12 cellular contexts compared by ENCODE assay signal in the genomic region with DNA sequence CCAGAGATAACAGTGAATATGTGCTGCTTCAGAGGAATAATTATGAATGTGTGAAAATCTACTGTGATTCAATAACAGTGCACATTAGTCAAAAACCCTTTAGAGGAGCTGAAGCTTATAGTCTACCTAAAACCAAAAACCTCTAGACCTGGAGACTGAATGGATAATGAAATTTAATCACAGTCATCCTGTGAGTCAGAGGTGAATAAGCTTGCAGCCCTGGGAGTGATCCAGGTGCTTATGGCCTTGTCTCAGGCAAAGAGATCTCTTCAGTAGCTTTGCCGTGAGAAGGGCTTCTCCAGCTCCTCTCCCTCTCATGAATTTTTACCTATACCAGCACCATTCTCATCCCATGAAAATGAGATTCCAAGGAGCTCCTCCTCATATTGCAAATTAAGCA.
DNase-seq lines count a peak whose midpoint lies in the region; ATAC-seq, FAIRE-seq and TF ChIP-seq lines count a peak whose summit lies in the region.
"Had no signal": no experiment of that assay in that cellular context is flagged by ENCODE, and none has a peak within 500 bp of the region (broad histone marks: within the 10 kb centered on the region; RNA-seq: fewer than 3 reads in every experiment).

No MANE protein-coding gene starts in this region.

- no peaks in the 10 kb centered on the region for H3K27me3 ChIP-seq in GM23248 (replicated peaks; ENCODE audit: insufficient read depth)
- no peaks in the 10 kb centered on the region for H3K27me3 ChIP-seq in astrocyte (ENCODE audit: insufficient read depth, low read length)
- no peaks in the 10 kb centered on the region for H3K27me3 ChIP-seq in endodermal cell (ENCODE audit: control insufficient read depth, insufficient read depth, low read length, poor library complexity, severe bottlenecking)

- H3K27ac ChIP-seq in GM23248 (peak overlapping the region; percentile 23), astrocyte (ENCODE audit: low read depth, low read length) (peak overlapping the region; percentile 44), endodermal cell (ENCODE audit: low read depth, low read length) (no peak overlapping the region)
- H3K27ac ChIP-seq: left ventricle myocardium inferior had no signal

- DNase-seq in GM23248 = peak; percentile 90
- peak; percentile 63 for DNase-seq in NCI-H187 treated with DMSO at 0.1 percent for 48 hours (lab: John Stamatoyannopoulos, UW)
- peak; percentile 88 for DNase-seq in astrocyte (ENCODE audit: low read depth)
- no peak for DNase-seq in omental fat pad (ENCODE audit: low spot score)
- no peak for DNase-seq in endodermal cell
- no peak for DNase-seq in GM20000 (ENCODE audit: low spot score)
- no peak for DNase-seq in stimulated activated naive CD4-positive, alpha-beta T cell (lab: John Stamatoyannopoulos, UW)
- DNase-seq: CD4-positive, CD25-positive, alpha-beta regulatory T cell; left ventricle myocardium inferior; NCI-H2029 treated with DMSO at 0.1 percent for 48 hours had no signal

- peaks cover 25% of the 10 kb centered on the region for H3F3A ChIP-seq in GM23248 (ENCODE audit: insufficient read depth)

- no peaks in the 10 kb centered on the region for H3K9me3 ChIP-seq in GM23248 (ENCODE audit: low read depth)
- H3K9me3 ChIP-seq in astrocyte (ENCODE audit: insufficient read depth, low read depth, low read length) = no peaks in the 10 kb centered on the region
- no peaks in the 10 kb centered on the region for H3K9me3 ChIP-seq in endodermal cell (ENCODE audit: control insufficient read depth, low read length)
- H3K9me3 ChIP-seq: left ventricle myocardium inferior had no signal

- no peak for TF ChIP-seq CTCF in astrocyte (IDR thresholded peaks at IDR 0.05; ENCODE audit: insufficient read depth, low read depth, low read length)
- no peak for TF ChIP-seq CTCF in omental fat pad (IDR thresholded peaks at IDR 0.05)
- TF ChIP-seq CTCF in endodermal cell (conservative IDR thresholded peaks at IDR 0.05) = no peak
- TF ChIP-seq CTCF in GM20000 (IDR thresholded peaks at IDR 0.05; ENCODE audit: extremely low read depth, missing control alignments) = no peak

- H3K36me3 Mint-ChIP-seq in astrocyte (ENCODE audit: low read depth, unreplicated experiment) = no peaks in the 10 kb centered on the region
- H3K36me3 Mint-ChIP-seq in endodermal cell (ENCODE audit: low read depth) = no peaks in the 10 kb centered on the region
- H3K36me3 Mint-ChIP-seq: CD4-positive, CD25-positive, alpha-beta regulatory T cell had no signal

- H3K27ac Mint-ChIP-seq in astrocyte (ENCODE audit: unreplicated experiment) (no peak overlapping the region), endodermal cell (no peak overlapping the region)
- H3K27ac Mint-ChIP-seq: CD4-positive, CD25-positive, alpha-beta regulatory T cell; nephron had no signal

- H3K9me2 ChIP-seq in GM23248 (ENCODE audit: insufficient read depth) = no peaks in the 10 kb centered on the region

- no peak overlapping the region for H3K9ac ChIP-seq in GM23248
- peak overlapping the region; percentile 37 for H3K9ac ChIP-seq in astrocyte (ENCODE audit: low read length)
- no peak overlapping the region for H3K9ac ChIP-seq in endodermal cell (ENCODE audit: extremely low read depth, low read length, poor library complexity, severe bottlenecking)

- ATAC-seq in omental fat pad (ENCODE audit: low FRiP score) (peak; percentile 46), HG03520 (IDR thresholded peaks at IDR 0.05; ENCODE audit: unreplicated experiment) (no peak)

- H3K4me1 Mint-ChIP-seq in astrocyte (ENCODE audit: low read depth, unreplicated experiment) (peaks cover 17% of the 10 kb centered on the region), endodermal cell (peaks cover 2% of the 10 kb centered on the region)
- H3K4me1 Mint-ChIP-seq: CD4-positive, CD25-positive, alpha-beta regulatory T cell; nephron had no signal

- H3K36me3 ChIP-seq in GM23248 (ENCODE audit: low read depth) = no peaks in the 10 kb centered on the region
- no peaks in the 10 kb centered on the region for H3K36me3 ChIP-seq in astrocyte (ENCODE audit: insufficient read depth, low read length)
- no peaks in the 10 kb centered on the region for H3K36me3 ChIP-seq in endodermal cell (ENCODE audit: control insufficient read depth, insufficient read depth, low read length)
- H3K36me3 ChIP-seq: left ventricle myocardium inferior had no signal

- H3K4me3 ChIP-seq in GM23248 (no peak overlapping the region), astrocyte (ENCODE audit: insufficient read depth, low read depth, low read length) (no peak overlapping the region), endodermal cell (ENCODE audit: low read length) (no peak overlapping the region)
- H3K4me3 ChIP-seq: left ventricle myocardium inferior had no signal

- H3K4me3 Mint-ChIP-seq in astrocyte (ENCODE audit: unreplicated experiment) (no peak overlapping the region), endodermal cell (no peak overlapping the region)
- H3K4me3 Mint-ChIP-seq: CD4-positive, CD25-positive, alpha-beta regulatory T cell; nephron had no signal

- WGBS in GM23248 (ENCODE audit: low coverage in 1 of 2, low lambda C conversion rate in 2 of 2, missing lambda C conversion rate in 2 of 2), 2 experiments = 25 to 30% methylated on average over 1 of the region's 1 CpG
- 91 to 93% methylated on average over 1 of the region's 1 CpG for WGBS in endodermal cell (ENCODE audit: insufficient coverage in 1 of 2, insufficient read length in 1 of 2), 2 experiments

- in situ Hi-C loops in GM23248 (cut with MboI) = no loop called here

- no peaks in the 10 kb centered on the region for H4K20me1 ChIP-seq in GM23248 (ENCODE audit: insufficient read depth)
- no peaks in the 10 kb centered on the region for H4K20me1 ChIP-seq in astrocyte (ENCODE audit: insufficient read depth, low read length)

- H3K4me2 ChIP-seq in GM23248 (ENCODE audit: unreplicated experiment) (peak overlapping the region; percentile 37), astrocyte (ENCODE audit: low read length) (peak overlapping the region; percentile 32)

- H2AFZ ChIP-seq in GM23248 = no peak overlapping the region
- no peak overlapping the region for H2AFZ ChIP-seq in astrocyte (ENCODE audit: low read depth, low read length)

- peak; percentile 23 for FAIRE-seq in astrocyte (lab: Jason Lieb, UNC)

- H3K27me3 Mint-ChIP-seq in astrocyte (ENCODE audit: low read depth, unreplicated experiment) (no peaks in the 10 kb centered on the region), endodermal cell (ENCODE audit: insufficient read depth) (no peaks in the 10 kb centered on the region)
- H3K27me3 Mint-ChIP-seq: CD4-positive, CD25-positive, alpha-beta regulatory T cell had no signal

- H3K9me3 Mint-ChIP-seq in astrocyte (ENCODE audit: unreplicated experiment) (peaks cover 3% of the 10 kb centered on the region), endodermal cell (no peaks in the 10 kb centered on the region)
- H3K9me3 Mint-ChIP-seq: nephron had no signal

- H3K79me2 ChIP-seq in GM23248 (ENCODE audit: insufficient read depth) (no peaks in the 10 kb centered on the region), astrocyte (ENCODE audit: insufficient read depth, low read length) (no peaks in the 10 kb centered on the region)

- H3K4me1 ChIP-seq in GM23248 (ENCODE audit: insufficient read depth) = peaks cover 45% of the 10 kb centered on the region
- peaks cover 30% of the 10 kb centered on the region for H3K4me1 ChIP-seq in astrocyte (ENCODE audit: insufficient read depth, low read length)
- no peaks in the 10 kb centered on the region for H3K4me1 ChIP-seq in endodermal cell (ENCODE audit: control insufficient read depth, insufficient read depth, low read length)
- H3K4me1 ChIP-seq: left ventricle myocardium inferior had no signal

Comparison
In these comparisons a context has a peak if more than half of its experiments do, and no peak if none do; other contexts are left out.
1. DNase-seq: peak in GM23248 (single experiment), NCI-H187 treated with DMSO at 0.1 percent for 48 hours (single experiment) and astrocyte (single experiment); none in omental fat pad (single experiment), endodermal cell (single experiment), GM20000 (single experiment) and stimulated activated naive CD4-positive, alpha-beta T cell (0 of 6).